ENCODE assay signal across 1 cellular context in the genomic region with DNA sequence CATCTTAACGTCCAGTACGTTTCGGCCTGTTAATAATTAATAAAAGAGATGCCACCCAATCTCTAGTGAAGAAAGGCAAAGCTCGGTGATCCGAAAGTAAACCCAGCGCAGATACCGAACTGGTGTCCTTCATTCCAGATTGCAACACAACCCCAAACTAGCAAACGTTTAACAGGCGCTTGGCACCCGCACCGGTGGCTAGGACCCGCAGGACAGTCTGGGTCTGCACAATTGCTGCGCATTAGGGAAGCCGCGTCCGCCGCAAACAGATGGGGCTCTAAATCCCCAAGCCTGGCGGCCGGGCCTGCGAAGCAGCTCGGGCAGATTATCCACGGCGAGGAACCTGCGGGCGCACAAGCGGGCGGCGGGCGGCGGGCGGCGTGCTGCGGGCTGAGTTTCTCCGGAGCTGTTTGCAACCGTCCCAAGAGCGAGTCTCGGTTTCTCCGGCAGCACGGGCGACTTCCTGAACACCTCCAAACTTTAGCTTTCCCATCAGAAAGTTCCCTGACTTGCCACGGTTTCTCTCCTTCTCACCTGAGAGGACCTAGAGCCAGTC.
TF ChIP-seq lines count a peak whose summit lies in the region.

No MANE protein-coding gene starts in this region.

TF ChIP-seq in HepG2, 621 proteins besides CTCF, POLR2A, EP300 and RAD21 (continued from another document and continues in another):
- TF ChIP-seq, protein P1, sequence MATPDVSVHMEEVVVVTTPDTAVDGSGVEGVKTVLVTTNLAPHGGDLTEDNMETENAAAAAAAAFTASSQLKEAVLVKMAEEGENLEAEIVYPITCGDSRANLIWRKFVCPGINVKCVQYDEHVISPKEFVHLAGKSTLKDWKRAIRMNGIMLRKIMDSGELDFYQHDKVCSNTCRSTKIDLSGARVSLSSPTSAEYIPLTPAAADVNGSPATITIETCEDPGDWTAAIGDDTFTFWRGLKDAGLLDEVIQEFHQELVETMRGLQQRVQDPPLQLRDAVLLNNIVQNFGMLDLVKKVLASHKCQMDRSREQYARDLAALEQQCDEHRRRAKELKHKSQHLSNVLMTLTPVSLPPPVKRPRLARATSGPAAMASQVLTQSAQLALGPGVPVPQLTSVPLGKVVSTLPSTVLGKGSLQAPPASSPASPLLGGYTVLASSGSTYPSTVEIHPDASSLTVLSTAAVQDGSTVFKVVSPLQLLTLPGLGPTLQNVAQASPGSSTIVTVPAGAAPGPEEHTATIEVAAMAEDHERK (CRISPR knock-in tag; IDR thresholded peaks at IDR 0.05; ENCODE audit: low read depth) = no peak
- TF ChIP-seq, protein P2, sequence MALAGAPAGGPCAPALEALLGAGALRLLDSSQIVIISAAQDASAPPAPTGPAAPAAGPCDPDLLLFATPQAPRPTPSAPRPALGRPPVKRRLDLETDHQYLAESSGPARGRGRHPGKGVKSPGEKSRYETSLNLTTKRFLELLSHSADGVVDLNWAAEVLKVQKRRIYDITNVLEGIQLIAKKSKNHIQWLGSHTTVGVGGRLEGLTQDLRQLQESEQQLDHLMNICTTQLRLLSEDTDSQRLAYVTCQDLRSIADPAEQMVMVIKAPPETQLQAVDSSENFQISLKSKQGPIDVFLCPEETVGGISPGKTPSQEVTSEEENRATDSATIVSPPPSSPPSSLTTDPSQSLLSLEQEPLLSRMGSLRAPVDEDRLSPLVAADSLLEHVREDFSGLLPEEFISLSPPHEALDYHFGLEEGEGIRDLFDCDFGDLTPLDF (CRISPR knock-in tag; IDR thresholded peaks at IDR 0.05) = no peak
- 0 out of 2 replicates have a peak, but pooled peaks have one; percentile 35 for TF ChIP-seq HNRNPL (IDR thresholded peaks at IDR 0.05; ENCODE audit: low read depth, low read length)
- no peak for TF ChIP-seq ZNF883 (CRISPR knock-in tag; IDR thresholded peaks at IDR 0.05; ENCODE audit: not compliant biosample characterization)
- TF ChIP-seq MXD4 (CRISPR knock-in tag; IDR thresholded peaks at IDR 0.05) = no peak; the same call in 1 of the 2 replicates
- TF ChIP-seq PAX8 (CRISPR knock-in tag; IDR thresholded peaks at IDR 0.05; ENCODE audit: borderline replicate concordance) = no peak; the same call in 1 of the 2 replicates
- TF ChIP-seq MATR3 (CRISPR knock-in tag; IDR thresholded peaks at IDR 0.05) = no peak
- TF ChIP-seq ZNF550 (CRISPR knock-in tag; IDR thresholded peaks at IDR 0.05; ENCODE audit: borderline replicate concordance) = no peak
- TF ChIP-seq, protein P3, sequence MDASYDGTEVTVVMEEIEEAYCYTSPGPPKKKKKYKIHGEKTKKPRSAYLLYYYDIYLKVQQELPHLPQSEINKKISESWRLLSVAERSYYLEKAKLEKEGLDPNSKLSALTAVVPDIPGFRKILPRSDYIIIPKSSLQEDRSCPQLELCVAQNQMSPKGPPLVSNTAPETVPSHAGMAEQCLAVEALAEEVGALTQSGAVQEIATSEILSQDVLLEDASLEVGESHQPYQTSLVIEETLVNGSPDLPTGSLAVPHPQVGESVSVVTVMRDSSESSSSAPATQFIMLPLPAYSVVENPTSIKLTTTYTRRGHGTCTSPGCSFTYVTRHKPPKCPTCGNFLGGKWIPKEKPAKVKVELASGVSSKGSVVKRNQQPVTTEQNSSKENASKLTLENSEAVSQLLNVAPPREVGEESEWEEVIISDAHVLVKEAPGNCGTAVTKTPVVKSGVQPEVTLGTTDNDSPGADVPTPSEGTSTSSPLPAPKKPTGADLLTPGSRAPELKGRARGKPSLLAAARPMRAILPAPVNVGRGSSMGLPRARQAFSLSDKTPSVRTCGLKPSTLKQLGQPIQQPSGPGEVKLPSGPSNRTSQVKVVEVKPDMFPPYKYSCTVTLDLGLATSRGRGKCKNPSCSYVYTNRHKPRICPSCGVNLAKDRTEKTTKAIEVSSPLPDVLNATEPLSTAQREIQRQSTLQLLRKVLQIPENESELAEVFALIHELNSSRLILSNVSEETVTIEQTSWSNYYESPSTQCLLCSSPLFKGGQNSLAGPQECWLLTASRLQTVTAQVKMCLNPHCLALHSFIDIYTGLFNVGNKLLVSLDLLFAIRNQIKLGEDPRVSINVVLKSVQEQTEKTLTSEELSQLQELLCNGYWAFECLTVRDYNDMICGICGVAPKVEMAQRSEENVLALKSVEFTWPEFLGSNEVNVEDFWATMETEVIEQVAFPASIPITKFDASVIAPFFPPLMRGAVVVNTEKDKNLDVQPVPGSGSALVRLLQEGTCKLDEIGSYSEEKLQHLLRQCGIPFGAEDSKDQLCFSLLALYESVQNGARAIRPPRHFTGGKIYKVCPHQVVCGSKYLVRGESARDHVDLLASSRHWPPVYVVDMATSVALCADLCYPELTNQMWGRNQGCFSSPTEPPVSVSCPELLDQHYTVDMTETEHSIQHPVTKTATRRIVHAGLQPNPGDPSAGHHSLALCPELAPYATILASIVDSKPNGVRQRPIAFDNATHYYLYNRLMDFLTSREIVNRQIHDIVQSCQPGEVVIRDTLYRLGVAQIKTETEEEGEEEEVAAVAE (CRISPR knock-in tag; IDR thresholded peaks at IDR 0.05; ENCODE audit: borderline replicate concordance) = 0 out of 2 replicates have a peak, but pooled peaks have one; percentile 55
- 0 out of 2 replicates have a peak, but pooled peaks have one; percentile 53 for TF ChIP-seq TGIF2 (CRISPR knock-in tag; IDR thresholded peaks at IDR 0.05)
- TF ChIP-seq ZNF451 (CRISPR knock-in tag; IDR thresholded peaks at IDR 0.05) = no peak
- no peak for TF ChIP-seq ZMYM2 (CRISPR knock-in tag; IDR thresholded peaks at IDR 0.05)
- TF ChIP-seq, protein P4, sequence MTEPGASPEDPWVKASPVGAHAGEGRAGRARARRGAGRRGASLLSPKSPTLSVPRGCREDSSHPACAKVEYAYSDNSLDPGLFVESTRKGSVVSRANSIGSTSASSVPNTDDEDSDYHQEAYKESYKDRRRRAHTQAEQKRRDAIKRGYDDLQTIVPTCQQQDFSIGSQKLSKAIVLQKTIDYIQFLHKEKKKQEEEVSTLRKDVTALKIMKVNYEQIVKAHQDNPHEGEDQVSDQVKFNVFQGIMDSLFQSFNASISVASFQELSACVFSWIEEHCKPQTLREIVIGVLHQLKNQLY (CRISPR knock-in tag; IDR thresholded peaks at IDR 0.05) = peak; percentile 54; the same call in 1 of the 2 replicates
- no peak for TF ChIP-seq CHD4 (IDR thresholded peaks at IDR 0.05; ENCODE audit: borderline replicate concordance, low read length)
- TF ChIP-seq ZNF660 (CRISPR knock-in tag; IDR thresholded peaks at IDR 0.05; ENCODE audit: borderline replicate concordance, low read depth) = no peak
- no peak for TF ChIP-seq ZNF367 (CRISPR knock-in tag; IDR thresholded peaks at IDR 0.05; ENCODE audit: borderline replicate concordance)
- TF ChIP-seq, protein P5, sequence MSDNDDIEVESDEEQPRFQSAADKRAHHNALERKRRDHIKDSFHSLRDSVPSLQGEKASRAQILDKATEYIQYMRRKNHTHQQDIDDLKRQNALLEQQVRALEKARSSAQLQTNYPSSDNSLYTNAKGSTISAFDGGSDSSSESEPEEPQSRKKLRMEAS (IDR thresholded peaks at IDR 0.05) = peak; percentile 53
- TF ChIP-seq, protein P6, sequence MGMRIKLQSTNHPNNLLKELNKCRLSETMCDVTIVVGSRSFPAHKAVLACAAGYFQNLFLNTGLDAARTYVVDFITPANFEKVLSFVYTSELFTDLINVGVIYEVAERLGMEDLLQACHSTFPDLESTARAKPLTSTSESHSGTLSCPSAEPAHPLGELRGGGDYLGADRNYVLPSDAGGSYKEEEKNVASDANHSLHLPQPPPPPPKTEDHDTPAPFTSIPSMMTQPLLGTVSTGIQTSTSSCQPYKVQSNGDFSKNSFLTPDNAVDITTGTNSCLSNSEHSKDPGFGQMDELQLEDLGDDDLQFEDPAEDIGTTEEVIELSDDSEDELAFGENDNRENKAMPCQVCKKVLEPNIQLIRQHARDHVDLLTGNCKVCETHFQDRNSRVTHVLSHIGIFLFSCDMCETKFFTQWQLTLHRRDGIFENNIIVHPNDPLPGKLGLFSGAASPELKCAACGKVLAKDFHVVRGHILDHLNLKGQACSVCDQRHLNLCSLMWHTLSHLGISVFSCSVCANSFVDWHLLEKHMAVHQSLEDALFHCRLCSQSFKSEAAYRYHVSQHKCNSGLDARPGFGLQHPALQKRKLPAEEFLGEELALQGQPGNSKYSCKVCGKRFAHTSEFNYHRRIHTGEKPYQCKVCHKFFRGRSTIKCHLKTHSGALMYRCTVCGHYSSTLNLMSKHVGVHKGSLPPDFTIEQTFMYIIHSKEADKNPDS (CRISPR knock-in tag; IDR thresholded peaks at IDR 0.05) = no peak
- TF ChIP-seq ZSCAN12 (CRISPR knock-in tag; IDR thresholded peaks at IDR 0.05) = 0 out of 2 replicates have a peak, but pooled peaks have one; percentile 41
- TF ChIP-seq, protein P7, sequence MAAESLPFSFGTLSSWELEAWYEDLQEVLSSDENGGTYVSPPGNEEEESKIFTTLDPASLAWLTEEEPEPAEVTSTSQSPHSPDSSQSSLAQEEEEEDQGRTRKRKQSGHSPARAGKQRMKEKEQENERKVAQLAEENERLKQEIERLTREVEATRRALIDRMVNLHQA (CRISPR knock-in tag; IDR thresholded peaks at IDR 0.05) = no peak
- peak; percentile 72; the same call in 1 of the 2 replicates for TF ChIP-seq RXRB (CRISPR knock-in tag; IDR thresholded peaks at IDR 0.05; ENCODE audit: borderline replicate concordance)
- TF ChIP-seq, protein P8, sequence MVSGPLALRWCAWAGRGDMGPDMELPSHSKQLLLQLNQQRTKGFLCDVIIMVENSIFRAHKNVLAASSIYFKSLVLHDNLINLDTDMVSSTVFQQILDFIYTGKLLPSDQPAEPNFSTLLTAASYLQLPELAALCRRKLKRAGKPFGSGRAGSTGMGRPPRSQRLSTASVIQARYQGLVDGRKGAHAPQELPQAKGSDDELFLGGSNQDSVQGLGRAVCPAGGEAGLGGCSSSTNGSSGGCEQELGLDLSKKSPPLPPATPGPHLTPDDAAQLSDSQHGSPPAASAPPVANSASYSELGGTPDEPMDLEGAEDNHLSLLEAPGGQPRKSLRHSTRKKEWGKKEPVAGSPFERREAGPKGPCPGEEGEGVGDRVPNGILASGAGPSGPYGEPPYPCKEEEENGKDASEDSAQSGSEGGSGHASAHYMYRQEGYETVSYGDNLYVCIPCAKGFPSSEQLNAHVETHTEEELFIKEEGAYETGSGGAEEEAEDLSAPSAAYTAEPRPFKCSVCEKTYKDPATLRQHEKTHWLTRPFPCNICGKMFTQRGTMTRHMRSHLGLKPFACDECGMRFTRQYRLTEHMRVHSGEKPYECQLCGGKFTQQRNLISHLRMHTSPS (CRISPR knock-in tag; IDR thresholded peaks at IDR 0.05; ENCODE audit: low read depth) = peak; percentile 23; the same call in 1 of the 2 replicates
- no peak for TF ChIP-seq ATF1 (CRISPR knock-in tag; IDR thresholded peaks at IDR 0.05)
- TF ChIP-seq ZNF589 (CRISPR knock-in tag; conservative IDR thresholded peaks at IDR 0.05) = no peak
- TF ChIP-seq RBAK (CRISPR knock-in tag; IDR thresholded peaks at IDR 0.05) = no peak
- TF ChIP-seq, protein P9, sequence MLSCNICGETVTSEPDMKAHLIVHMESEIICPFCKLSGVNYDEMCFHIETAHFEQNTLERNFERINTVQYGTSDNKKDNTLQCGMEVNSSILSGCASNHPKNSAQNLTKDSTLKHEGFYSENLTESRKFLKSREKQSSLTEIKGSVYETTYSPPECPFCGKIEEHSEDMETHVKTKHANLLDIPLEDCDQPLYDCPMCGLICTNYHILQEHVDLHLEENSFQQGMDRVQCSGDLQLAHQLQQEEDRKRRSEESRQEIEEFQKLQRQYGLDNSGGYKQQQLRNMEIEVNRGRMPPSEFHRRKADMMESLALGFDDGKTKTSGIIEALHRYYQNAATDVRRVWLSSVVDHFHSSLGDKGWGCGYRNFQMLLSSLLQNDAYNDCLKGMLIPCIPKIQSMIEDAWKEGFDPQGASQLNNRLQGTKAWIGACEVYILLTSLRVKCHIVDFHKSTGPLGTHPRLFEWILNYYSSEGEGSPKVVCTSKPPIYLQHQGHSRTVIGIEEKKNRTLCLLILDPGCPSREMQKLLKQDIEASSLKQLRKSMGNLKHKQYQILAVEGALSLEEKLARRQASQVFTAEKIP (CRISPR knock-in tag; IDR thresholded peaks at IDR 0.05; ENCODE audit: borderline replicate concordance) = no peak
- TF ChIP-seq GABPB1 (CRISPR knock-in tag; IDR thresholded peaks at IDR 0.05) = no peak; the same call in none of the 2 replicates
- TF ChIP-seq, protein P10, sequence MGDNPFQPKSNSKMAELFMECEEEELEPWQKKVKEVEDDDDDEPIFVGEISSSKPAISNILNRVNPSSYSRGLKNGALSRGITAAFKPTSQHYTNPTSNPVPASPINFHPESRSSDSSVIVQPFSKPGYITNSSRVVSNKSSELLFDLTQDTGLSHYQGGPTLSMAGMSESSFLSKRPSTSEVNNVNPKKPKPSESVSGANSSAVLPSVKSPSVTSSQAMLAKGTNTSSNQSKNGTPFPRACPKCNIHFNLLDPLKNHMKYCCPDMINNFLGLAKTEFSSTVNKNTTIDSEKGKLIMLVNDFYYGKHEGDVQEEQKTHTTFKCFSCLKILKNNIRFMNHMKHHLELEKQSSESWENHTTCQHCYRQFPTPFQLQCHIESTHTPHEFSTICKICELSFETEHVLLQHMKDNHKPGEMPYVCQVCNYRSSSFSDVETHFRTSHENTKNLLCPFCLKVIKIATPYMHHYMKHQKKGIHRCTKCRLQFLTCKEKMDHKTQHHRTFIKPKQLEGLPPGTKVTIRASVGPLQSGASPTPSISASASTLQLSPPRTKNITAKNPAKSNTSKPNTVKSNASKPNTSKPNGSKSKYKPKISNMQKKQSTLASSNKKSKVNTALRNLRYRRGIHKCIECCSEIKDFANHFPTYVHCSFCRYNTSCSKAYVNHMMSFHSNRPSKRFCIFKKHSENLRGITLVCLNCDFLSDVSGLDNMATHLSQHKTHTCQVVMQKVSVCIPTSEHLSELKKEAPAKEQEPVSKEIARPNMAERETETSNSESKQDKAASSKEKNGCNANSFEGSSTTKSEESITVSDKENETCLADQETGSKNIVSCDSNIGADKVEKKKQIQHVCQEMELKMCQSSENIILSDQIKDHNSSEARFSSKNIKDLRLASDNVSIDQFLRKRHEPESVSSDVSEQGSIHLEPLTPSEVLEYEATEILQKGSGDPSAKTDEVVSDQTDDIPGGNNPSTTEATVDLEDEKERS (CRISPR knock-in tag; IDR thresholded peaks at IDR 0.05) = no peak
- no peak for TF ChIP-seq SRSF1 (optimal IDR thresholded peaks at IDR 0.05; ENCODE audit: low read depth, low read length)
- no peak for TF ChIP-seq KAT2B (IDR thresholded peaks at IDR 0.05; ENCODE audit: borderline replicate concordance, low read depth, low read length)
- TF ChIP-seq, protein P11, sequence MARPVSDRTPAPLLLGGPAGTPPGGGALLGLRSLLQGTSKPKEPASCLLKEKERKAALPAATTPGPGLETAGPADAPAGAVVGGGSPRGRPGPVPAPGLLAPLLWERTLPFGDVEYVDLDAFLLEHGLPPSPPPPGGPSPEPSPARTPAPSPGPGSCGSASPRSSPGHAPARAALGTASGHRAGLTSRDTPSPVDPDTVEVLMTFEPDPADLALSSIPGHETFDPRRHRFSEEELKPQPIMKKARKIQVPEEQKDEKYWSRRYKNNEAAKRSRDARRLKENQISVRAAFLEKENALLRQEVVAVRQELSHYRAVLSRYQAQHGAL (CRISPR knock-in tag; IDR thresholded peaks at IDR 0.05; ENCODE audit: not compliant biosample characterization) = no peak
- TF ChIP-seq TCF7L2 (IDR thresholded peaks at IDR 0.05; ENCODE audit: low read depth, low read length) = no peak
- TF ChIP-seq ZNF850 (CRISPR knock-in tag; conservative IDR thresholded peaks at IDR 0.05) = no peak
- TF ChIP-seq ZFP36L1 (CRISPR knock-in tag; IDR thresholded peaks at IDR 0.05) = no peak
- no peak for TF ChIP-seq ATM (IDR thresholded peaks at IDR 0.05; ENCODE audit: borderline replicate concordance)
- no peak for TF ChIP-seq AGO2 (optimal IDR thresholded peaks at IDR 0.05; ENCODE audit: low read depth, low read length)
- no peak for TF ChIP-seq RNF2 (conservative IDR thresholded peaks at IDR 0.05; ENCODE audit: low read depth)
- no peak for TF ChIP-seq ZNF549 (CRISPR knock-in tag; IDR thresholded peaks at IDR 0.05)
- TF ChIP-seq, protein P12, sequence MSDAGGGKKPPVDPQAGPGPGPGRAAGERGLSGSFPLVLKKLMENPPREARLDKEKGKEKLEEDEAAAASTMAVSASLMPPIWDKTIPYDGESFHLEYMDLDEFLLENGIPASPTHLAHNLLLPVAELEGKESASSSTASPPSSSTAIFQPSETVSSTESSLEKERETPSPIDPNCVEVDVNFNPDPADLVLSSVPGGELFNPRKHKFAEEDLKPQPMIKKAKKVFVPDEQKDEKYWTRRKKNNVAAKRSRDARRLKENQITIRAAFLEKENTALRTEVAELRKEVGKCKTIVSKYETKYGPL (CRISPR knock-in tag; IDR thresholded peaks at IDR 0.05) = no peak
